In genomic region chrX:1316527-1316926, GRCh38 we compare ENCODE assay signal across 8 cellular contexts. TPM values are rescaled to one million over a fixed set of nuclear protein-coding genes. Genes with fewer than 3 reads are reported as not detected.
DNase-seq lines count a peak whose midpoint lies in the region; ATAC-seq lines count a peak whose summit lies in the region.
"Had no signal": no experiment of that assay in that cellular context is flagged by ENCODE, and none has a peak within 500 bp of the region (broad histone marks: within the 10 kb centered on the region; RNA-seq: fewer than 3 reads in every experiment).

No MANE protein-coding gene starts in this region.

- POLR2A ChIA-PET in activated CD4-positive, alpha-beta memory T cell treated with anti-CD3 and anti-CD28 coated beads, Interleukin-2, amount 10 ng/mL, durations not matched to agents 7 days and 5 days (lab: Charles Lee), result no interaction called here

- no peak overlapping the region for H3K4me3 Mint-ChIP-seq in activated CD4-positive, alpha-beta memory T cell treated with anti-CD3 and anti-CD28 coated beads, Interleukin-2, amount 10 ng/mL, durations not matched to agents 7 days and 5 days

- CTCF ChIA-PET in activated CD4-positive, alpha-beta memory T cell treated with anti-CD3 and anti-CD28 coated beads, Interleukin-2, amount 10 ng/mL, durations not matched to agents 7 days and 5 days (lab: Charles Lee), result no interaction called here

- H3K27me3 Mint-ChIP-seq in activated CD4-positive, alpha-beta memory T cell treated with anti-CD3 and anti-CD28 coated beads, Interleukin-2, amount 10 ng/mL, durations not matched to agents 7 days and 5 days, result no peaks in the 10 kb centered on the region

- peak; percentile 96 for DNase-seq in MV-4-11 (lab: John Stamatoyannopoulos, UW)
- peak; percentile 55 for DNase-seq in activated CD4-positive, alpha-beta memory T cell treated with anti-CD3 and anti-CD28 coated beads, Interleukin-2, amount 10 ng/mL, durations not matched to agents 7 days and 5 days
- peak in 29 of 51 donors; percentile 1 to 49 (median 15) for DNase-seq in hypothalamus (lab: John Stamatoyannopoulos, UW)
- peak; percentile 39 for DNase-seq in stimulated activated naive CD8-positive, alpha-beta T cell treated with anti-CD3 and anti-CD28 coated beads, Interleukin-15, Interleukin-2, amounts not matched to agents 100 U/mL and 50 U/mL, for 24 hours
- DNase-seq in NCI-H446 (lab: John Stamatoyannopoulos, UW), result no peak
- no peak for DNase-seq in DMS53 (lab: John Stamatoyannopoulos, UW)
- DNase-seq: NCI-H510A treated with DMSO at 0.1 percent for 48 hours had no signal

- H3K4me1 Mint-ChIP-seq in activated CD4-positive, alpha-beta memory T cell treated with anti-CD3 and anti-CD28 coated beads, Interleukin-2, amount 10 ng/mL, durations not matched to agents 7 days and 5 days, result peaks cover 22% of the 10 kb centered on the region

- H3K27ac Mint-ChIP-seq in activated CD4-positive, alpha-beta memory T cell treated with anti-CD3 and anti-CD28 coated beads, Interleukin-2, amount 10 ng/mL, durations not matched to agents 7 days and 5 days, result no peak overlapping the region

- peak; percentile 73 for ATAC-seq in stimulated activated naive CD8-positive, alpha-beta T cell treated with anti-CD3 and anti-CD28 coated beads, Interleukin-15, Interleukin-2, amounts not matched to agents 100 U/mL and 50 U/mL, for 24 hours
- no peak for ATAC-seq in GM21528 (IDR thresholded peaks at IDR 0.05; ENCODE audit: low FRiP score, unreplicated experiment)

- peaks cover 8% of the 10 kb centered on the region for H3K36me3 Mint-ChIP-seq in activated CD4-positive, alpha-beta memory T cell treated with anti-CD3 and anti-CD28 coated beads, Interleukin-2, amount 10 ng/mL, durations not matched to agents 7 days and 5 days (ENCODE audit: low read depth)

- peaks cover 14% of the 10 kb centered on the region for H3K9me3 Mint-ChIP-seq in activated CD4-positive, alpha-beta memory T cell treated with anti-CD3 and anti-CD28 coated beads, Interleukin-2, amount 10 ng/mL, durations not matched to agents 7 days and 5 days

RNA-seq across cellular contexts. Expression of gene IL3RA, which starts 20.1 kb away (rescaled TPM):
- total RNA-seq in activated CD4-positive, alpha-beta memory T cell treated with anti-CD3 and anti-CD28 coated beads, Interleukin-2, amount 10 ng/mL, durations not matched to agents 7 days and 5 days, result 10 to 100 TPM; 35.2 to 35.4 TPM

RNA-seq across cellular contexts. Expression of gene CSF2RA, which starts 47.9 kb away (rescaled TPM):
- total RNA-seq in activated CD4-positive, alpha-beta memory T cell treated with anti-CD3 and anti-CD28 coated beads, Interleukin-2, amount 10 ng/mL, durations not matched to agents 7 days and 5 days, result 1 to 10 TPM in 1 of 2 experiments, under 1 TPM in 1; 0.35 to 1.1 TPM

Comparison
In these comparisons a context has a peak if more than half of its experiments do, and no peak if none do; other contexts are left out.
1. DNase-seq: peak in MV-4-11 (single experiment), activated CD4-positive, alpha-beta memory T cell treated with anti-CD3 and anti-CD28 coated beads, Interleukin-2, amount 10 ng/mL, durations not matched to agents 7 days and 5 days (single experiment), hypothalamus (29 of 51) and stimulated activated naive CD8-positive, alpha-beta T cell treated with anti-CD3 and anti-CD28 coated beads, Interleukin-15, Interleukin-2, amounts not matched to agents 100 U/mL and 50 U/mL, for 24 hours (single experiment); none in NCI-H446 (0 of 2) and DMS53 (single experiment).